In genomic region chr14:89911018-89911919, GRCh38 we compare ENCODE assay signal across 9 cellular contexts. TPM values are rescaled to one million over a fixed set of nuclear protein-coding genes. Genes with fewer than 3 reads are reported as not detected.
DNase-seq lines count a peak whose midpoint lies in the region; ATAC-seq and TF ChIP-seq lines count a peak whose summit lies in the region.
"Had no signal": no experiment of that assay in that cellular context is flagged by ENCODE, and none has a peak within 500 bp of the region (broad histone marks: within the 10 kb centered on the region; RNA-seq: fewer than 3 reads in every experiment).

No MANE protein-coding gene starts in this region.

- ATAC-seq in heart right ventricle (peak in 5 of 8 donors; percentile 50 to 59 (median 56)), aorta (ENCODE audit: low FRiP score) (peak; percentile 70), psoas muscle (no peak), HG03175 (IDR thresholded peaks at IDR 0.05; ENCODE audit: unreplicated experiment) (no peak)

- H3K27me3 Mint-ChIP-seq in activated CD4-positive, alpha-beta T cell treated with anti-CD3 and anti-CD28 coated beads, Interleukin-2, amount 10 ng/mL, durations not matched to agents 24 days and 14 days: peaks cover 28% of the 10 kb centered on the region

- no peaks in the 10 kb centered on the region for H3K36me3 ChIP-seq in heart right ventricle
- no peaks in the 10 kb centered on the region for H3K36me3 ChIP-seq in right atrium auricular region
- no peaks in the 10 kb centered on the region for H3K36me3 ChIP-seq in aorta (ENCODE audit: control insufficient read depth in 1 of 2, insufficient read depth in 2 of 2, low read length in 1 of 2)
- no peaks in the 10 kb centered on the region for H3K36me3 ChIP-seq in psoas muscle (ENCODE audit: insufficient read depth in 1 of 2, low read depth in 1 of 2)

- H3K4me1 Mint-ChIP-seq in activated CD4-positive, alpha-beta T cell treated with anti-CD3 and anti-CD28 coated beads, Interleukin-2, amount 10 ng/mL, durations not matched to agents 24 days and 14 days: no peaks in the 10 kb centered on the region

- no peak for TF ChIP-seq CTCF in heart right ventricle (IDR thresholded peaks at IDR 0.05)
- TF ChIP-seq CTCF in right atrium auricular region (IDR thresholded peaks at IDR 0.05): no peak
- TF ChIP-seq CTCF in choroid plexus epithelial cell (conservative IDR thresholded peaks at IDR 0.05; ENCODE audit: low read depth, low read length): no peak
- TF ChIP-seq CTCF in psoas muscle (IDR thresholded peaks at IDR 0.05): no peak

- 61% methylated on average over 11 of the region's 11 CpGs for WGBS in heart right ventricle, 2 donors
- WGBS in aorta, 2 donors: 8% methylated on average over 11 of the region's 11 CpGs
- 41 to 56% (median 43%) methylated on average over 11 of the region's 11 CpGs for WGBS in psoas muscle, 3 donors

- intact Hi-C loops in heart right ventricle (cut with DNase I) (loop anchor here in 4 of 10 donors (5.0 to 10.0 kb wide), 4 partner anchors 496 to 1246 kb away; partner anchors contain the start of gene FOXN3 (in 1 of the 4)), aorta (cut with DNase I) (loop anchor here in 1 of 2 donors (5.0 to 10.0 kb wide), 4 partner anchors 96 to 884 kb away; partner anchors contain the start of gene FOXN3), psoas muscle (cut with DNase I) (loop anchor here (10.0 kb wide), 1 partner anchor 486 kb away; no protein-coding TSS in a partner anchor)
- intact Hi-C loops in activated CD4-positive, alpha-beta T cell treated with anti-CD3 and anti-CD28 coated beads, Interleukin-2, amount 10 ng/mL, durations not matched to agents 24 days and 14 days (cut with micrococcal nuclease): loop anchor here (10.0 kb wide), 1 partner anchor 136 kb away; no protein-coding TSS in a partner anchor

- no peak overlapping the region for H3K4me3 Mint-ChIP-seq in activated CD4-positive, alpha-beta T cell treated with anti-CD3 and anti-CD28 coated beads, Interleukin-2, amount 10 ng/mL, durations not matched to agents 24 days and 14 days

- DNase-seq in heart right ventricle (no peak), right atrium auricular region (ENCODE audit: low spot score) (no peak), choroid plexus epithelial cell (ENCODE audit: low read depth) (peak; percentile 65), medulla oblongata (ENCODE audit: extremely low spot score) (peak; percentile 78), aorta (peak in 1 of 2 donors; percentile 59), psoas muscle (no peak)
- DNase-seq in activated CD4-positive, alpha-beta T cell treated with anti-CD3 and anti-CD28 coated beads, Interleukin-2, amount 10 ng/mL, durations not matched to agents 24 days and 14 days: no peak
- DNase-seq: CD8-positive, alpha-beta memory T cell had no signal

- H3K4me3 ChIP-seq in heart right ventricle (no peak overlapping the region), right atrium auricular region (no peak overlapping the region), choroid plexus epithelial cell (ENCODE audit: low read depth, low read length) (peak overlapping the region; percentile 7), aorta (ENCODE audit: low read length in 2 of 2) (no peak overlapping the region), psoas muscle (no peak overlapping the region)

- peaks cover 0 to 14% (median 0%) of the 10 kb centered on the region in 9 donors for H3K4me1 ChIP-seq in heart right ventricle
- H3K4me1 ChIP-seq in right atrium auricular region: peaks cover 0 to 16% of the 10 kb centered on the region in 2 donors
- H3K4me1 ChIP-seq in aorta (ENCODE audit: control insufficient read depth in 1 of 2, insufficient read depth in 2 of 2, low read length in 2 of 2): no peaks in the 10 kb centered on the region
- H3K4me1 ChIP-seq in psoas muscle: peaks cover 4% of the 10 kb centered on the region

- H3K9me3 ChIP-seq in heart right ventricle (no peaks in the 10 kb centered on the region), right atrium auricular region (no peaks in the 10 kb centered on the region), aorta (ENCODE audit: control insufficient read depth, low read length) (no peaks in the 10 kb centered on the region), psoas muscle (no peaks in the 10 kb centered on the region)

- no peaks in the 10 kb centered on the region for H3K36me3 Mint-ChIP-seq in activated CD4-positive, alpha-beta T cell treated with anti-CD3 and anti-CD28 coated beads, Interleukin-2, amount 10 ng/mL, durations not matched to agents 24 days and 14 days (ENCODE audit: low read depth)
- H3K36me3 Mint-ChIP-seq: CD8-positive, alpha-beta memory T cell had no signal

- no peaks in the 10 kb centered on the region for H3K27me3 ChIP-seq in heart right ventricle
- H3K27me3 ChIP-seq in right atrium auricular region: no peaks in the 10 kb centered on the region
- no peaks in the 10 kb centered on the region for H3K27me3 ChIP-seq in aorta (ENCODE audit: control insufficient read depth in 1 of 2, insufficient read depth in 2 of 2, low read length in 1 of 2)
- no peaks in the 10 kb centered on the region for H3K27me3 ChIP-seq in psoas muscle (ENCODE audit: insufficient read depth in 3 of 3, low read length in 2 of 3)

- H3K27ac Mint-ChIP-seq in activated CD4-positive, alpha-beta T cell treated with anti-CD3 and anti-CD28 coated beads, Interleukin-2, amount 10 ng/mL, durations not matched to agents 24 days and 14 days: no peak overlapping the region

- H3K9me3 Mint-ChIP-seq in activated CD4-positive, alpha-beta T cell treated with anti-CD3 and anti-CD28 coated beads, Interleukin-2, amount 10 ng/mL, durations not matched to agents 24 days and 14 days: no peaks in the 10 kb centered on the region
- H3K9me3 Mint-ChIP-seq: CD8-positive, alpha-beta memory T cell had no signal

- H3K27ac ChIP-seq in heart right ventricle (no peak overlapping the region), right atrium auricular region (no peak overlapping the region), aorta (ENCODE audit: low read depth in 1 of 2, low read length in 2 of 2) (peak overlapping the region in 1 of 2 donors; percentile 84), psoas muscle (no peak overlapping the region)

RNA-seq across cellular contexts. Expression of gene EFCAB11, which starts 43.3 kb away (rescaled TPM):
- 1 to 10 TPM; 2.4 to 6.7 (median 3.6) TPM for total RNA-seq in heart right ventricle
- polyA plus RNA-seq in heart right ventricle: 1 to 10 TPM in 1 of 2 donors, under 1 TPM in 1; 0.95 to 2.9 TPM
- 1 to 10 TPM; 2.0 to 2.2 TPM for total RNA-seq in right atrium auricular region
- 1 to 10 TPM; 3.4 to 7.5 TPM for total RNA-seq in aorta
- polyA plus RNA-seq in aorta: 1 to 10 TPM; 5.1 to 8.8 TPM
- 1 to 10 TPM in 3 of 4 donors, under 1 TPM in 1; 0.59 to 4.2 (median 1.5) TPM for total RNA-seq in psoas muscle
- polyA plus RNA-seq in psoas muscle: 1 to 10 TPM; 2.4 to 5.3 (median 2.5) TPM
- total RNA-seq in activated CD4-positive, alpha-beta T cell treated with anti-CD3 and anti-CD28 coated beads, Interleukin-2, amount 10 ng/mL, durations not matched to agents 24 days and 14 days: 6.8 and 7.8 TPM in 2 replicates

RNA-seq across cellular contexts. Expression of gene TDP1, which starts 44.5 kb away (rescaled TPM):
- 1 to 10 TPM; 1.4 to 7.1 (median 3.6) TPM for total RNA-seq in heart right ventricle
- polyA plus RNA-seq in heart right ventricle: 1 to 10 TPM in 1 of 2 donors, under 1 TPM in 1; 0.80 to 3.1 TPM
- 1 to 10 TPM; 1.6 to 2.8 TPM for total RNA-seq in right atrium auricular region
- 10 to 100 TPM; 10.4 to 13.3 TPM for total RNA-seq in aorta
- polyA plus RNA-seq in aorta: 1 to 10 TPM; 3.5 to 4.5 TPM
- 1 to 10 TPM; 4.2 to 8.4 (median 4.4) TPM for total RNA-seq in psoas muscle
- 10 to 100 TPM in 1 of 3 donors, 1 to 10 TPM in 2; 1.7 to 13.1 (median 7.0) TPM for polyA plus RNA-seq in psoas muscle
- 75.6 and 77.8 TPM in 2 replicates for total RNA-seq in activated CD4-positive, alpha-beta T cell treated with anti-CD3 and anti-CD28 coated beads, Interleukin-2, amount 10 ng/mL, durations not matched to agents 24 days and 14 days

Comparison
In these comparisons a context has a peak if more than half of its experiments do, and no peak if none do; other contexts are left out.
1. ATAC-seq: peak in heart right ventricle (5 of 8) and aorta (single experiment); none in psoas muscle (0 of 4) and HG03175 (single experiment).
2. DNase-seq: peak in choroid plexus epithelial cell (single experiment) and medulla oblongata (single experiment); none in heart right ventricle (0 of 2), right atrium auricular region (single experiment), psoas muscle (0 of 2) and activated CD4-positive, alpha-beta T cell treated with anti-CD3 and anti-CD28 coated beads, Interleukin-2, amount 10 ng/mL, durations not matched to agents 24 days and 14 days (single experiment).